Comparison of ENCODE assay signal across 13 cellular contexts in genomic region chr10:48399056-48399541, GRCh38.
DNase-seq lines count a peak whose midpoint lies in the region; FAIRE-seq and TF ChIP-seq lines count a peak whose summit lies in the region.
"Had no signal": no experiment of that assay in that cellular context is flagged by ENCODE, and none has a peak within 500 bp of the region (broad histone marks: within the 10 kb centered on the region; RNA-seq: fewer than 3 reads in every experiment).

No MANE protein-coding gene starts in this region.

- H2AK5ac ChIP-seq in H1 (ENCODE audit: low read depth, low read length), result peak overlapping the region; percentile 59

- no peak for TF ChIP-seq CTCF in Caco-2 (IDR thresholded peaks at IDR 0.05; ENCODE audit: insufficient read depth in 1 of 2, low read depth in 1 of 2, low read length in 1 of 2, severe bottlenecking in 1 of 2, unreplicated experiment in 1 of 2)
- TF ChIP-seq CTCF in H1 (IDR thresholded peaks at IDR 0.05; ENCODE audit: control extremely low read depth in 1 of 3, insufficient read depth in 1 of 3, low read depth in 1 of 3, low read length in 3 of 3), result no peak
- no peak for TF ChIP-seq CTCF in nephron progenitor cell (IDR thresholded peaks at IDR 0.05)

- CTCF ChIA-PET in Caco-2 (lab: Charles Lee), result interaction anchor here (0.6 kb wide), 1 partner anchor 840 kb away, joined by 5 read pairs; no protein-coding TSS in a partner anchor
- CTCF ChIA-PET in H1 (lab: Charles Lee; ENCODE audit: partially characterized antibody), result interaction anchor here (1.0 to 1.8 kb wide), 4 partner anchors 15 to 64 kb away, joined by 3 to 20 read pairs (median 4); no protein-coding TSS in a partner anchor

- H3K27me3 Mint-ChIP-seq in Caco-2 (ENCODE audit: insufficient read depth, unreplicated experiment) (no peaks in the 10 kb centered on the region), nephron progenitor cell (ENCODE audit: low read depth, poor library complexity) (peaks cover 3% of the 10 kb centered on the region)
- H3K27me3 Mint-ChIP-seq: activated T-helper 17 cell treated with anti-CD3 and anti-CD28 coated beads, Interleukin-2, amount 50 U/mL, for 72 hours had no signal

- H3K9me3 ChIP-seq in Caco-2 (no peaks in the 10 kb centered on the region), HUES64 (ENCODE audit: insufficient read depth, low read depth, low read length) (no peaks in the 10 kb centered on the region), H1 (ENCODE audit: insufficient read depth in 2 of 2, low read depth in 1 of 2, low read length in 1 of 2) (no peaks in the 10 kb centered on the region)
- H3K9me3 ChIP-seq: pancreas had no signal

- no peak for TF ChIP-seq EP300 in H1 (IDR thresholded peaks at IDR 0.05; ENCODE audit: borderline replicate concordance in 1 of 2, low read depth in 2 of 2, low read length in 2 of 2)

- FAIRE-seq in H1 (lab: Jason Lieb, UNC) (peak; percentile 24), GM12892 (lab: Jason Lieb, UNC) (no peak)
- FAIRE-seq: pancreas had no signal

- WGBS in HUES64, result 57% methylated on average over 5 of the region's 5 CpGs
- 58% methylated on average over 5 of the region's 5 CpGs; no CpG with 5 or more reads in 1 of the 2 experiments for WGBS in H1 (ENCODE audit: extremely low coverage in 1 of 2, insufficient coverage in 1 of 2, insufficient read length in 1 of 2, insufficient replicate concordance in 2 of 2, low coverage in 1 of 2, low lambda C conversion rate in 2 of 2, missing lambda C conversion rate in 1 of 2), 2 experiments

- H3K27ac Mint-ChIP-seq in Caco-2 (ENCODE audit: unreplicated experiment), result peak overlapping the region; percentile 50
- H3K27ac Mint-ChIP-seq in nephron progenitor cell, result peak overlapping the region; percentile 94

- H3K27ac ChIP-seq in HUES64 (ENCODE audit: low read depth, low read length), result peak overlapping the region; percentile 55; the same call in 1 of the 2 replicates
- no peak overlapping the region; the same call in 1 of the 2 replicates for H3K27ac ChIP-seq in H1 (ENCODE audit: low read depth, low read length)
- H3K27ac ChIP-seq: pancreas, PC-9 had no signal

- H4K91ac ChIP-seq in H1 (replicated peaks; ENCODE audit: insufficient read length, low read length), result no peak overlapping the region

- H3K18ac ChIP-seq in H1 (ENCODE audit: extremely low read depth, low read length), result peak overlapping the region; percentile 26; the same call in 1 of the 2 replicates

- no peak for TF ChIP-seq POLR2A in H1 (IDR thresholded peaks at IDR 0.05; ENCODE audit: control extremely low read depth in 1 of 2, low read depth in 2 of 2, low read length in 2 of 2)
- TF ChIP-seq POLR2A in GM12892 (IDR thresholded peaks at IDR 0.05; ENCODE audit: low read depth, low read length), result no peak

- H3K79me1 ChIP-seq in H1 (ENCODE audit: low read depth, low read length), result no peaks in the 10 kb centered on the region; the same call in 1 of the 2 replicates

- H2BK20ac ChIP-seq in H1 (ENCODE audit: low read length), result no peak overlapping the region

- H3K23ac ChIP-seq in H1 (ENCODE audit: insufficient read length), result no peak overlapping the region

- H3K36me3 ChIP-seq in Caco-2 (ENCODE audit: control insufficient read depth, insufficient read depth, low read length), result no peaks in the 10 kb centered on the region
- no peaks in the 10 kb centered on the region for H3K36me3 ChIP-seq in HUES64 (ENCODE audit: insufficient read depth, low read length)
- H3K36me3 ChIP-seq in H1 (ENCODE audit: control insufficient read depth in 2 of 4, insufficient read depth in 4 of 4, low read length in 3 of 4), result no peaks in the 10 kb centered on the region
- H3K36me3 ChIP-seq: pancreas had no signal

- H3K9me3 Mint-ChIP-seq in Caco-2 (ENCODE audit: unreplicated experiment), result no peaks in the 10 kb centered on the region
- no peaks in the 10 kb centered on the region for H3K9me3 Mint-ChIP-seq in nephron progenitor cell
- H3K9me3 Mint-ChIP-seq: activated T-helper 17 cell treated with anti-CD3 and anti-CD28 coated beads, Interleukin-2, amount 50 U/mL, for 72 hours had no signal

- H3K4me3 Mint-ChIP-seq in Caco-2 (ENCODE audit: unreplicated experiment) (no peak overlapping the region), nephron progenitor cell (no peak overlapping the region)
- H3K4me3 Mint-ChIP-seq: activated T-helper 17 cell treated with anti-CD3 and anti-CD28 coated beads, Interleukin-2, amount 50 U/mL, for 72 hours had no signal

- no peak overlapping the region for H3K4ac ChIP-seq in H1 (replicated peaks; ENCODE audit: insufficient read length, low read depth, low read length)

- TF ChIP-seq RAD21 in H1 (IDR thresholded peaks at IDR 0.05 in 1 of 2, conservative IDR thresholded peaks at IDR 0.05 in 1 of 2; ENCODE audit: low read depth in 2 of 2, low read length in 2 of 2), result no peak

- H3K4me1 ChIP-seq in Caco-2 (peaks cover 41% of the 10 kb centered on the region), HUES64 (ENCODE audit: insufficient read depth, low read length) (peaks cover 34% of the 10 kb centered on the region), H1 (replicated peaks in 1 of 4; ENCODE audit: control insufficient read depth in 3 of 4, insufficient read depth in 4 of 4, low read length in 3 of 4) (peaks cover 4 to 13% (median 6%) of the 10 kb centered on the region in 4 experiments; a peak in 6 of 7 replicates)
- H3K4me1 ChIP-seq: pancreas had no signal

- H4K20me1 ChIP-seq in H1 (replicated peaks in 1 of 2; ENCODE audit: control insufficient read depth in 1 of 2, insufficient read depth in 2 of 2, low read length in 2 of 2), result peaks cover 5 to 7% of the 10 kb centered on the region in 2 experiments

- no peak overlapping the region for H2BK5ac ChIP-seq in H1 (ENCODE audit: low read depth, low read length)

- no TSS peak for BruUV-seq in Caco-2 (replicated peaks; lab: Mats Ljungman, UMichigan)

- no peak overlapping the region for H3K4me3 ChIP-seq in Caco-2 (ENCODE audit: low read depth, low read length)
- H3K4me3 ChIP-seq in HUES64 (ENCODE audit: low read length), result no peak overlapping the region
- H3K4me3 ChIP-seq in H1 (ENCODE audit: extremely low read depth in 1 of 4, insufficient read depth in 2 of 4, low read depth in 3 of 4, low read length in 4 of 4), result peak overlapping the region in 1 of 4 experiments; percentile 15; a peak in 2 of 8 replicates
- H3K4me3 ChIP-seq: GM23248, pancreas, PC-9 had no signal

- H3K9ac ChIP-seq in HUES64 (ENCODE audit: low read depth, low read length), result no peak overlapping the region
- no peak overlapping the region for H3K9ac ChIP-seq in H1 (replicated peaks in 1 of 4; ENCODE audit: extremely low read depth in 1 of 4, low read depth in 3 of 4, low read length in 3 of 4)
- H3K9ac ChIP-seq: GM23248 had no signal

- H3K23me2 ChIP-seq in H1 (ENCODE audit: low read depth, low read length), result no peaks in the 10 kb centered on the region

- H3K56ac ChIP-seq in H1 (replicated peaks; ENCODE audit: insufficient read length, low read depth, low read length), result no peak overlapping the region

- peaks cover 0 to 21% of the 10 kb centered on the region in 2 experiments; a peak in 2 of 4 replicates for H3K79me2 ChIP-seq in H1 (ENCODE audit: control insufficient read depth in 1 of 2, insufficient read depth in 2 of 2, low read length in 2 of 2)

- no peak overlapping the region for H4K8ac ChIP-seq in H1 (ENCODE audit: extremely low read depth, insufficient read depth, low read length)

- peak overlapping the region; percentile 34 to 80 for H3K4me2 ChIP-seq in H1 (ENCODE audit: insufficient read depth in 1 of 2, low read depth in 2 of 2, low read length in 2 of 2)
- H3K4me2 ChIP-seq: PC-9 had no signal

- no peaks in the 10 kb centered on the region for H3K36me3 Mint-ChIP-seq in Caco-2 (ENCODE audit: insufficient read depth, unreplicated experiment)
- no peaks in the 10 kb centered on the region for H3K36me3 Mint-ChIP-seq in nephron progenitor cell (ENCODE audit: low read depth)

- H2BK15ac ChIP-seq in H1 (ENCODE audit: low read length), result peak overlapping the region; percentile 8; the same call in 1 of the 2 replicates

- H4K5ac ChIP-seq in H1 (ENCODE audit: insufficient read length, low read depth, low read length), result no peak overlapping the region

- H3K14ac ChIP-seq in H1 (ENCODE audit: insufficient read length), result no peak overlapping the region

- peak overlapping the region; percentile 64 for H2BK12ac ChIP-seq in H1 (ENCODE audit: low read depth, low read length)

- H3K27me3 ChIP-seq in Caco-2 (replicated peaks; ENCODE audit: control insufficient read depth, insufficient read depth, low read length), result no peaks in the 10 kb centered on the region
- no peaks in the 10 kb centered on the region for H3K27me3 ChIP-seq in HUES64 (ENCODE audit: insufficient read depth, low read length)
- no peaks in the 10 kb centered on the region; a peak in 1 of 7 replicates for H3K27me3 ChIP-seq in H1 (replicated peaks in 1 of 4; ENCODE audit: control insufficient read depth in 3 of 4, extremely low read depth in 1 of 4, insufficient read depth in 3 of 4, low read length in 3 of 4)
- H3K27me3 ChIP-seq: pancreas had no signal

- H3K4me1 Mint-ChIP-seq in Caco-2 (ENCODE audit: low read depth, unreplicated experiment) (peaks cover 32% of the 10 kb centered on the region), nephron progenitor cell (peaks cover 23% of the 10 kb centered on the region)

- H2AFZ ChIP-seq in H1 (ENCODE audit: low read length), result no peak overlapping the region
- H2AFZ ChIP-seq: GM23248, PC-9 had no signal

- DNase-seq in Caco-2, result no peak
- DNase-seq in H1 (ENCODE audit: low read depth in 1 of 2, low spot score in 2 of 2), result no peak
- peak; percentile 3 for DNase-seq in nephron progenitor cell
- no peak for DNase-seq in NCI-H748 treated with DMSO at 0.1 percent for 48 hours (lab: John Stamatoyannopoulos, UW)
- DNase-seq in GM12892 (ENCODE audit: insufficient read length), result no peak
- no peak for DNase-seq in NCI-H187 treated with DMSO at 0.1 percent for 48 hours (lab: John Stamatoyannopoulos, UW)
- no peak for DNase-seq in dermis blood vessel endothelial cell
- DNase-seq: DMS53, GM23248, pancreas, PC-9 had no signal

- intact Hi-C loops in Caco-2 (cut with micrococcal nuclease; ENCODE audit: unreplicated experiment), result no loop called here

- H2BK120ac ChIP-seq in H1 (replicated peaks; ENCODE audit: low read depth, low read length), result no peak overlapping the region

- POLR2A ChIA-PET in Caco-2 (lab: Charles Lee) (interaction anchor here (0.7 kb wide), 1 partner anchor 629 kb away, joined by 3 read pairs; no protein-coding TSS in a partner anchor), H1 (lab: Charles Lee; ENCODE audit: partially characterized antibody) (no interaction called here)

TF ChIP-seq in H1, 55 proteins besides CTCF, POLR2A, EP300 and RAD21 (continues in another document):
- TF ChIP-seq GTF2F1 (IDR thresholded peaks at IDR 0.05; ENCODE audit: borderline replicate concordance, low read depth, low read length), result no peak
- no peak for TF ChIP-seq CBX8 (IDR thresholded peaks at IDR 0.05; ENCODE audit: borderline replicate concordance, low read depth, low read length)
- TF ChIP-seq KDM1A (IDR thresholded peaks at IDR 0.05; ENCODE audit: borderline replicate concordance, low read length), result no peak
- no peak for TF ChIP-seq TCF12 (IDR thresholded peaks at IDR 0.05; ENCODE audit: low read depth, low read length)
- TF ChIP-seq NANOG (IDR thresholded peaks at IDR 0.05; ENCODE audit: insufficient read depth, low read depth, low read length, poor library complexity, severe bottlenecking), result no peak
- no peak for TF ChIP-seq SP2 (IDR thresholded peaks at IDR 0.05; ENCODE audit: low read length)
